19 cellular contexts compared by ENCODE assay signal in genomic region chr20:38881806-38882440, GRCh38. TPM values are rescaled to one million over a fixed set of nuclear protein-coding genes. Genes with fewer than 3 reads are reported as not detected.
DNase-seq lines count a peak whose midpoint lies in the region; ATAC-seq lines count a peak whose summit lies in the region.
"Had no signal": no experiment of that assay in that cellular context is flagged by ENCODE, and none has a peak within 500 bp of the region (broad histone marks: within the 10 kb centered on the region; RNA-seq: fewer than 3 reads in every experiment).

No MANE protein-coding gene starts in this region.

- in situ Hi-C loops in KBM-7 (cut with MboI; ENCODE audit: low pct_unique_long_range_greater_than_20kb, low sequenced_read_pairs): no loop called here

- POLR2A ChIA-PET in activated CD8-positive, alpha-beta T cell treated with anti-CD3 and anti-CD28 coated beads, Interleukin-2, amount 10 ng/mL, durations not matched to agents 7 days and 5 days (lab: Charles Lee): interaction anchor here (1.1 to 1.7 kb wide), 2 partner anchors 8 to 11 kb away, joined by 3 read pairs; no protein-coding TSS in a partner anchor

- no peaks in the 10 kb centered on the region for H3K27me3 Mint-ChIP-seq in stimulated activated naive CD8-positive, alpha-beta T cell treated with anti-CD3 and anti-CD28 coated beads, Interleukin-15, Interleukin-2, amounts not matched to agents 100 ng/mL and 50 ng/mL, for 24 hours
- no peaks in the 10 kb centered on the region for H3K27me3 Mint-ChIP-seq in activated CD8-positive, alpha-beta T cell treated with anti-CD3 and anti-CD28 coated beads, Interleukin-2, amount 10 ng/mL, durations not matched to agents 7 days and 5 days (ENCODE audit: low read depth)
- peaks cover 2 to 7% (median 3%) of the 10 kb centered on the region in 3 donors for H3K27me3 Mint-ChIP-seq in immature natural killer cell (ENCODE audit: low read depth in 3 of 3)

- H3K27ac Mint-ChIP-seq in stimulated activated naive CD8-positive, alpha-beta T cell treated with anti-CD3 and anti-CD28 coated beads, Interleukin-15, Interleukin-2, amounts not matched to agents 100 ng/mL and 50 ng/mL, for 24 hours: peak overlapping the region; percentile 73
- peak overlapping the region; percentile 80 for H3K27ac Mint-ChIP-seq in activated CD8-positive, alpha-beta T cell treated with anti-CD3 and anti-CD28 coated beads, Interleukin-2, amount 10 ng/mL, durations not matched to agents 7 days and 5 days
- peak overlapping the region; percentile 94 to 100 (median 97) for H3K27ac Mint-ChIP-seq in immature natural killer cell

- H3K36me3 Mint-ChIP-seq in stimulated activated naive CD8-positive, alpha-beta T cell treated with anti-CD3 and anti-CD28 coated beads, Interleukin-15, Interleukin-2, amounts not matched to agents 100 ng/mL and 50 ng/mL, for 24 hours (ENCODE audit: low read depth): peaks cover 38% of the 10 kb centered on the region
- H3K36me3 Mint-ChIP-seq in activated CD8-positive, alpha-beta T cell treated with anti-CD3 and anti-CD28 coated beads, Interleukin-2, amount 10 ng/mL, durations not matched to agents 7 days and 5 days (ENCODE audit: low read depth): peaks cover 47% of the 10 kb centered on the region
- H3K36me3 Mint-ChIP-seq in immature natural killer cell: peaks cover 0 to 3% (median 0%) of the 10 kb centered on the region in 3 donors

- no peaks in the 10 kb centered on the region for H3K9me3 Mint-ChIP-seq in stimulated activated naive CD8-positive, alpha-beta T cell treated with anti-CD3 and anti-CD28 coated beads, Interleukin-15, Interleukin-2, amounts not matched to agents 100 ng/mL and 50 ng/mL, for 24 hours
- no peaks in the 10 kb centered on the region for H3K9me3 Mint-ChIP-seq in activated CD8-positive, alpha-beta T cell treated with anti-CD3 and anti-CD28 coated beads, Interleukin-2, amount 10 ng/mL, durations not matched to agents 7 days and 5 days (ENCODE audit: insufficient read depth)
- H3K9me3 Mint-ChIP-seq in immature natural killer cell: no peaks in the 10 kb centered on the region

- DNase-seq in stimulated activated naive CD8-positive, alpha-beta T cell treated with anti-CD3 and anti-CD28 coated beads, Interleukin-15, Interleukin-2, amounts not matched to agents 100 U/mL and 50 U/mL, for 24 hours: no peak
- no peak for DNase-seq in activated CD8-positive, alpha-beta T cell treated with anti-CD3 and anti-CD28 coated beads, Interleukin-2, amount 10 ng/mL, durations not matched to agents 7 days and 5 days
- no peak for DNase-seq in immature natural killer cell
- DNase-seq in NCI-H446 treated with DMSO at 0.1 percent for 48 hours (lab: John Stamatoyannopoulos, UW): no peak
- DNase-seq in NCI-H1436 treated with DMSO at 0.1 percent for 48 hours (lab: John Stamatoyannopoulos, UW): no peak
- DNase-seq in KBM-7: no peak
- no peak for DNase-seq in H4 (ENCODE audit: low spot score)
- DNase-seq: activated naive CD4-positive, alpha-beta T cell treated with anti-CD3 and anti-CD28 coated beads, Interleukin-2, amount 50 U/mL, for 16 hours; DMS 273 treated with DMSO at 0.1 percent for 48 hours; effector CD8-positive, alpha-beta T cell; islet precursor cell; mesenchymal stem cell; NCI-H146; NCI-H226; retina; SHP77 treated with DMSO at 0.1 percent for 48 hours; stimulated activated CD4-positive, alpha-beta T cell treated with anti-CD3 and anti-CD28 coated beads, Interleukin-15, amount 100 ng/mL, for 24 hours had no signal

- CTCF ChIA-PET in activated CD8-positive, alpha-beta T cell treated with anti-CD3 and anti-CD28 coated beads, Interleukin-2, amount 10 ng/mL, durations not matched to agents 7 days and 5 days (lab: Charles Lee): interaction anchor here (0.9 to 3.4 kb wide), 5 partner anchors 10 to 75 kb away, joined by 3 to 23 read pairs (median 4); partner anchors contain the start of gene FAM83D

- no peak for ATAC-seq in stimulated activated naive CD8-positive, alpha-beta T cell treated with anti-CD3 and anti-CD28 coated beads, Interleukin-15, Interleukin-2, amounts not matched to agents 100 U/mL and 50 U/mL, for 24 hours
- no peak for ATAC-seq in activated CD8-positive, alpha-beta T cell treated with anti-CD3 and anti-CD28 coated beads, Interleukin-2, amount 10 ng/mL, durations not matched to agents 7 days and 5 days
- ATAC-seq: HCT116 had no signal

- peaks cover 74% of the 10 kb centered on the region for H3K4me1 Mint-ChIP-seq in stimulated activated naive CD8-positive, alpha-beta T cell treated with anti-CD3 and anti-CD28 coated beads, Interleukin-15, Interleukin-2, amounts not matched to agents 100 ng/mL and 50 ng/mL, for 24 hours (ENCODE audit: low read depth)
- H3K4me1 Mint-ChIP-seq in activated CD8-positive, alpha-beta T cell treated with anti-CD3 and anti-CD28 coated beads, Interleukin-2, amount 10 ng/mL, durations not matched to agents 7 days and 5 days (ENCODE audit: low read depth): peaks cover 66% of the 10 kb centered on the region
- H3K4me1 Mint-ChIP-seq in immature natural killer cell: peaks cover 72 to 82% of the 10 kb centered on the region in 2 donors

- H3K4me3 Mint-ChIP-seq in stimulated activated naive CD8-positive, alpha-beta T cell treated with anti-CD3 and anti-CD28 coated beads, Interleukin-15, Interleukin-2, amounts not matched to agents 100 ng/mL and 50 ng/mL, for 24 hours: no peak overlapping the region
- no peak overlapping the region for H3K4me3 Mint-ChIP-seq in activated CD8-positive, alpha-beta T cell treated with anti-CD3 and anti-CD28 coated beads, Interleukin-2, amount 10 ng/mL, durations not matched to agents 7 days and 5 days
- peak overlapping the region in 4 of 5 donors; percentile 2 to 75 (median 57) for H3K4me3 Mint-ChIP-seq in immature natural killer cell

RNA-seq across cellular contexts. Expression of gene FAM83D, which starts 44.3 kb away (rescaled TPM):
- total RNA-seq in activated CD8-positive, alpha-beta T cell treated with anti-CD3 and anti-CD28 coated beads, Interleukin-2, amount 10 ng/mL, durations not matched to agents 7 days and 5 days: 10 to 100 TPM; 24.9 to 25.6 TPM
- polyA plus RNA-seq in immature natural killer cell: under 1 TPM in 2 of 3 donors, not detected in 1; 0.25 to 0.58 TPM
- total RNA-seq in H4 (2014; rRNA removed; shearing (Covaris generic)): 66.2 and 67.5 TPM in 2 replicates

Comparison
In these comparisons a context has a peak if more than half of its experiments do, and no peak if none do; other contexts are left out.
1. H3K4me3 Mint-ChIP-seq: peak in immature natural killer cell (4 of 5); none in stimulated activated naive CD8-positive, alpha-beta T cell treated with anti-CD3 and anti-CD28 coated beads, Interleukin-15, Interleukin-2, amounts not matched to agents 100 ng/mL and 50 ng/mL, for 24 hours (single experiment) and activated CD8-positive, alpha-beta T cell treated with anti-CD3 and anti-CD28 coated beads, Interleukin-2, amount 10 ng/mL, durations not matched to agents 7 days and 5 days (single experiment).
2. Peak in every context shown above with its lines, with median percentiles within 50 percentile points of each other: H3K27ac Mint-ChIP-seq.